ENCODE assay signal across 8 cellular contexts in the genomic region with DNA sequence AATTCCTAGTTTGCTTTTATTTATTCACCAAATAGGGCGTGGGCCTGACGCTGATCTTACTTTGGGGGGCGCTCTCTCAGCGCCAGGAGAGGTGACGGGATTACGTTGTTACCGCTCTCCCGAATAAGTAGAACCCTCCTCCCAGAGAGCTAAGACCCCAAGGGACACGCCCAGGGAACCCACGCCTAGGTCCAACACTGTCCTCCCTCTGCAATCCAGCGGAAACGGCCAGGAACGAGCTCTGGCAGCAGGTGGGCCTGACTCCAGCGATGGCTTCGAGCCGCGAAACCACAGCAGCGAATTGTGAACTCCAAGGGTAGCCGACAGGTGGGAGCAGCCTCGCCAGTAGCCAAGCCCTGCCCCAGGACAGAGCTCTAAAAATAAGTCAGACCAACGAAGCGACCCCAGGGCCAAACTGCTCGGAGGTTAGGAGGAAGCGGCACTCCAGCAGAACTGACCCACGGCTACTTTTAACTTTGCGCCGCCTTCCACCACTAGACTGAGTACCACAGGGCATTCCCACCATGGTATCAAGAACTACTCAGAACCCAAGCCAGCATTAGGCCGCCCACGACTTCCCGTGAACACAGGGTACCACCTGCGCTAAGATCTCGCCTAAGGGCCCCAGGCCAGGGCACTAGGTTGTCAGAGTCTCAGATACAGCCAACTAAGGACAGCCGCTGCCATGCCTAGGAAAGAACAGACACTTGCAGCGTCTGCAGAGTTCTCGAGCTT. TPM values are rescaled to one million over a fixed set of nuclear protein-coding genes. Genes with fewer than 3 reads are reported as not detected.
DNase-seq lines count a peak whose midpoint lies in the region; ATAC-seq, FAIRE-seq and TF ChIP-seq lines count a peak whose summit lies in the region.

No MANE protein-coding gene starts in this region.

- H3K27me3 ChIP-seq in WERI-Rb-1 (ENCODE audit: insufficient read depth, low read depth, severe bottlenecking) (no peaks in the 10 kb centered on the region), mammary epithelial cell (ENCODE audit: insufficient read depth, low read length) (no peaks in the 10 kb centered on the region), HepG2 (ENCODE audit: control insufficient read depth in 1 of 2, insufficient read depth in 2 of 2, low read length in 2 of 2) (no peaks in the 10 kb centered on the region; a peak in 1 of 5 replicates)

- H3K79me2 ChIP-seq in mammary epithelial cell (ENCODE audit: insufficient read depth, low read length) (peaks cover 35% of the 10 kb centered on the region), HepG2 (ENCODE audit: insufficient read depth, low read length) (peaks cover 31% of the 10 kb centered on the region)

- H3K4me3 ChIP-seq in WERI-Rb-1 (ENCODE audit: low read depth, low read length) (peak overlapping the region; percentile 74), mammary epithelial cell (replicated peaks in 1 of 3; ENCODE audit: insufficient read depth in 1 of 3, low read depth in 2 of 3, low read length in 3 of 3) (peak overlapping the region; percentile 63 to 80 (median 74)), HepG2 (replicated peaks in 1 of 3; ENCODE audit: insufficient read depth in 1 of 3, low read depth in 2 of 3, low read length in 3 of 3) (peak overlapping the region; percentile 69 to 88 (median 71))

- peak overlapping the region; percentile 91 for H3K27ac ChIP-seq in WERI-Rb-1
- peak overlapping the region; percentile 87 for H3K27ac ChIP-seq in mammary epithelial cell (ENCODE audit: insufficient read depth, low read depth, low read length)
- H3K27ac ChIP-seq in HepG2 (ENCODE audit: extremely low read length, insufficient read depth, low read length): peak overlapping the region; percentile 94

- TF ChIP-seq EP300 in HepG2 (IDR thresholded peaks at IDR 0.05; ENCODE audit: low read depth in 2 of 2, low read length in 2 of 2) (no peak), HepG2 (CRISPR knock-in tag; IDR thresholded peaks at IDR 0.05; ENCODE audit: borderline replicate concordance) (no peak)

- TF ChIP-seq RAD21 in HepG2 (CRISPR knock-in tag; IDR thresholded peaks at IDR 0.05): no peak

- FAIRE-seq in HepG2 (lab: Jason Lieb, UNC): no peak
- no peak for FAIRE-seq in H54 (lab: Jason Lieb, UNC)

- BruUV-seq in mammary epithelial cell (replicated peaks; lab: Mats Ljungman, UMichigan) (no TSS peak), HepG2 (replicated peaks; lab: Mats Ljungman, UMichigan) (TSS peak; percentile 66)

- POLR2A ChIA-PET in HepG2 (lab: Yijun Ruan, JAX): interaction anchor here (0.7 to 7.8 kb wide), 9 partner anchors 9 to 431 kb away, joined by 3 to 185 read pairs (median 4); a partner anchor contains a TSS

- ATAC-seq in HepG2 (no peak), HG03439 (IDR thresholded peaks at IDR 0.05; ENCODE audit: unreplicated experiment) (no peak)

- dilution Hi-C loops in mammary epithelial cell (cut with HindIII; ENCODE audit: low sequenced_read_pairs): no loop called here

- H2AFZ ChIP-seq in mammary epithelial cell (ENCODE audit: low read depth, low read length): peak overlapping the region; percentile 72
- no peak overlapping the region for H2AFZ ChIP-seq in HepG2 (ENCODE audit: low read length)

- no peaks in the 10 kb centered on the region for H3K9me3 ChIP-seq in WERI-Rb-1 (ENCODE audit: severe bottlenecking)
- H3K9me3 ChIP-seq in mammary epithelial cell (replicated peaks; ENCODE audit: insufficient read depth, low read length): no peaks in the 10 kb centered on the region
- no peaks in the 10 kb centered on the region for H3K9me3 ChIP-seq in HepG2 (ENCODE audit: low read length)

- WGBS in mammary epithelial cell (ENCODE audit: low coverage, missing lambda C conversion rate): 4% methylated on average over 33 of the region's 35 CpGs
- WGBS in HepG2 (ENCODE audit: low lambda C conversion rate): 0% methylated on average over 5 of the region's 35 CpGs

- intact Hi-C loops in mammary epithelial cell (cut with micrococcal nuclease) (loop anchor here (1.0 kb wide), 1 partner anchor 85 kb away; a partner anchor contains a TSS), HepG2 (cut with micrococcal nuclease; ENCODE audit: unreplicated experiment) (loop anchor here (5.0 kb wide), 2 partner anchors 86 to 174 kb away; a partner anchor contains a TSS)

- H3K4me1 ChIP-seq in mammary epithelial cell (ENCODE audit: insufficient read depth, low read length) (peaks cover 31% of the 10 kb centered on the region), HepG2 (ENCODE audit: insufficient read depth, low read length) (peaks cover 37% of the 10 kb centered on the region)

- CTCF ChIA-PET in mammary epithelial cell (lab: Charles Lee; ENCODE audit: low non-redundant PET) (interaction anchor here (0.6 to 3.0 kb wide), 2 partner anchors 48 to 85 kb away, joined by 3 to 11 read pairs; no protein-coding TSS in a partner anchor), HepG2 (lab: Yijun Ruan, JAX; ENCODE audit: low intra/inter-chr PET ratio, low total read pairs) (no interaction called here)

- in situ Hi-C loops in G401 (cut with HindIII; ENCODE audit: low sequenced_read_pairs): no loop called here
- in situ Hi-C loops in mammary epithelial cell (cut with MboI; ENCODE audit: low sequenced_read_pairs in 2 of 2): no loop called here
- in situ Hi-C loops in HepG2 (cut with HindIII; ENCODE audit: extremely low pct_ligation_motif_present, low pct_unique_long_range_greater_than_20kb): loop anchor here (5.0 kb wide), 1 partner anchor 86 kb away; a partner anchor contains a TSS

- peak overlapping the region; percentile 87 for H3K9ac ChIP-seq in mammary epithelial cell (ENCODE audit: insufficient read depth, low read length)
- peak overlapping the region; percentile 88 for H3K9ac ChIP-seq in HepG2 (ENCODE audit: insufficient read depth, low read depth, low read length)

- DNase-seq in G401 (ENCODE audit: low spot score): peak; percentile 58
- DNase-seq in NAMALWA (ENCODE audit: low spot score): peak; percentile 83
- peak; percentile 78 for DNase-seq in WERI-Rb-1
- DNase-seq in mammary epithelial cell: peak; percentile 17
- peak; percentile 42 for DNase-seq in HepG2 (ENCODE audit: low spot score)
- peak; percentile 83 for DNase-seq in stimulated activated CD4-positive, alpha-beta T cell treated with anti-CD3 and anti-CD28 coated beads, Interleukin-4, amount 100 ng/mL, for 24 hours
- DNase-seq in H54 (ENCODE audit: insufficient read length, low spot score): no peak

- H3K36me3 ChIP-seq in WERI-Rb-1: no peaks in the 10 kb centered on the region
- no peaks in the 10 kb centered on the region for H3K36me3 ChIP-seq in mammary epithelial cell (ENCODE audit: insufficient read depth, low read length)
- H3K36me3 ChIP-seq in HepG2 (replicated peaks in 1 of 2; ENCODE audit: control insufficient read depth in 1 of 2, insufficient read depth in 2 of 2, low read length in 2 of 2): no peaks in the 10 kb centered on the region

- H4K20me1 ChIP-seq in mammary epithelial cell (ENCODE audit: insufficient read depth, low read length) (peaks cover 3% of the 10 kb centered on the region), HepG2 (ENCODE audit: insufficient read depth, low read length) (peaks cover 29% of the 10 kb centered on the region)

- TF ChIP-seq CTCF in WERI-Rb-1 (IDR thresholded peaks at IDR 0.05; ENCODE audit: low read depth, low read length) (peak; percentile 49), mammary epithelial cell (conservative IDR thresholded peaks at IDR 0.05 in 1 of 2, IDR thresholded peaks at IDR 0.05 in 1 of 2; ENCODE audit: extremely low read depth in 1 of 2, insufficient read depth in 1 of 2, low read depth in 1 of 2, low read length in 2 of 2) (peak in 1 of 2 donors; percentile 14), HepG2 (CRISPR knock-in tag; IDR thresholded peaks at IDR 0.05) (peak; percentile 47)

- H3K4me2 ChIP-seq in mammary epithelial cell (ENCODE audit: insufficient read depth, low read depth, low read length) (peak overlapping the region; percentile 92), HepG2 (ENCODE audit: low read depth, low read length) (peak overlapping the region; percentile 98)

- TF ChIP-seq POLR2A in HepG2 (IDR thresholded peaks at IDR 0.05; ENCODE audit: insufficient read depth in 1 of 2, low read depth in 2 of 2, low read length in 2 of 2) (peak in 1 of 2 experiments; percentile 47; a peak in 2 of 4 replicates), H54 (IDR thresholded peaks at IDR 0.05; ENCODE audit: low read depth, low read length) (no peak)

TF ChIP-seq in HepG2, 621 proteins besides CTCF, POLR2A, EP300 and RAD21 (continues in another document):
- TF ChIP-seq NFATC3 (CRISPR knock-in tag; IDR thresholded peaks at IDR 0.05) (0 out of 2 replicates have a peak, but pooled peaks have one; percentile 37), ZFY (CRISPR knock-in tag; IDR thresholded peaks at IDR 0.05) (peak; percentile 28), IKZF1 (IDR thresholded peaks at IDR 0.05) (no peak), KAT8 (CRISPR knock-in tag; IDR thresholded peaks at IDR 0.05) (no peak), FOXK1 (CRISPR knock-in tag; IDR thresholded peaks at IDR 0.05; ENCODE audit: borderline replicate concordance, low read depth) (no peak)

RNA-seq across cellular contexts. Expression of a gene that starts 1.6 kb away (rescaled TPM):
- total RNA-seq in G401 (2014; rRNA removed; shearing (Covaris generic)): 23.3 and 44.2 TPM in 2 replicates
- total RNA-seq in mammary epithelial cell: 10 to 100 TPM; 37.7 to 41.2 TPM
- polyA plus RNA-seq in mammary epithelial cell: 33.0 TPM
- 46.2 TPM for polyA minus RNA-seq in mammary epithelial cell
- total RNA-seq in HepG2 (2016; rRNA removed; fragmentation: Illumina TruSeq; extraction: Trizol): 16.1 and 26.8 TPM in 2 replicates
- 5.4 and 6.9 TPM in 2 replicates for total RNA-seq in HepG2 (2016; cell fraction: cytosol; rRNA removed; fragmentation: Illumina TruSeq; extraction: Trizol; ENCODE audit: low read depth)
- total RNA-seq in HepG2 (2016; cell fraction: insoluble cytoplasmic fraction; rRNA removed; fragmentation: Illumina TruSeq; extraction: Trizol): 17.3 and 25.0 TPM in 2 replicates
- 13.0 and 13.6 TPM in 2 replicates for total RNA-seq in HepG2 (2016; cell fraction: membrane; rRNA removed; fragmentation: Illumina TruSeq; extraction: Trizol)
- 28.8 and 30.1 TPM in 2 replicates for total RNA-seq in HepG2 (2016; cell fraction: nucleus; rRNA removed; fragmentation: Illumina TruSeq; extraction: Trizol)
- 20.7 and 28.1 TPM in 2 replicates for polyA plus RNA-seq in HepG2 (2011; rRNA removed)
- polyA plus RNA-seq in HepG2 (2011; cell fraction: cytosol; rRNA removed): 12.3 and 13.7 TPM in 2 replicates
- polyA plus RNA-seq in HepG2 (2011; cell fraction: nucleus; rRNA removed): 22.6 and 27.2 TPM in 2 replicates
- 19.3 and 23.6 TPM in 2 replicates for polyA plus RNA-seq in HepG2 (2012)
- polyA plus RNA-seq in HepG2 (2016; cell fraction: cytosol; fragmentation: Illumina TruSeq; extraction: Trizol; ENCODE audit: low read depth): 0.93 TPM in 2 replicates
- polyA plus RNA-seq in HepG2 (2016; cell fraction: insoluble cytoplasmic fraction; fragmentation: Illumina TruSeq; extraction: Trizol; ENCODE audit: low read depth): 20.4 and 25.2 TPM in 2 replicates
- polyA plus RNA-seq in HepG2 (2016; cell fraction: membrane; fragmentation: Illumina TruSeq; extraction: Trizol; ENCODE audit: low read depth): 3.1 TPM in 2 replicates
- polyA plus RNA-seq in HepG2 (2016; cell fraction: nucleus; fragmentation: Illumina TruSeq; extraction: Trizol; ENCODE audit: insufficient read depth, low read depth): 25.8 and 26.6 TPM in 2 replicates
- polyA minus RNA-seq in HepG2 (2011; rRNA and poly(A)+ RNA removed; ENCODE audit: low replicate concordance): 76.8 and 135 TPM in 2 replicates
- 22.7 and 28.1 TPM in 2 replicates for polyA minus RNA-seq in HepG2 (2011; cell fraction: cytosol; rRNA and poly(A)+ RNA removed)
- 35.1 and 36.2 TPM in 2 replicates for polyA minus RNA-seq in HepG2 (2011; cell fraction: nucleus; rRNA and poly(A)+ RNA removed)
